37 cellular contexts compared by ENCODE assay signal in the genomic region with DNA sequence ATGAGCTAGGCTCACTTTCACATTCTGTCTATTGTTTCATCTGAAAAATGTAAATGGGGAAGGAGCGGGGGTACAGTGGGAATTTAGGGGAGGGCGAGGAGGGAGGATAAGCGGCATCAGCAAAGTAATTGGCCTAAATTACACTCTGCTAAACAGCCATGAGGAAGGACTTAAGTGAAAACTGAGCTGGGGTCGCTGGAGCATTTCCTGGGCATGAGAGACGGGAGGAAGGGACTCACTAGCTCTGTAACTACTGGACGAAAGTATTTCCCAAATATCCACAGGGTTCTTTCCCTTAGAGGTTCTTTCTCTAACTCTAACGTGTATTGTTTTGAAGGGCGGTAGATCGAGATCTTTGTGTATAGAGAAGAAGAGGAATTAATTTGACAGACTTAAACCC.
"Had no signal": no experiment of that assay in that cellular context is flagged by ENCODE, and none has a peak within 500 bp of the region (broad histone marks: within the 10 kb centered on the region; RNA-seq: fewer than 3 reads in every experiment).

No MANE protein-coding gene starts in this region.

- H3K4me3 ChIP-seq: adrenal gland, breast epithelium, cardiac muscle cell, colonic mucosa, esophagus squamous epithelium, gastroesophageal sphincter had no signal

- H3K4me3 Mint-ChIP-seq: activated CD4-positive, alpha-beta memory T cell treated with anti-CD3 and anti-CD28 coated beads for 36 hours; activated CD4-positive, alpha-beta T cell treated with anti-CD3 and anti-CD28 coated beads for 36 hours; activated CD4-positive, alpha-beta T cell treated with anti-CD3 and anti-CD28 coated beads, Interleukin-2, amount 10 ng/mL, durations not matched to agents 24 days and 14 days; activated CD8-positive, alpha-beta memory T cell treated with anti-CD3 and anti-CD28 coated beads, Interleukin-2, amount 10 ng/mL, durations not matched to agents 7 days and 5 days; activated CD8-positive, alpha-beta T cell treated with anti-CD3 and anti-CD28 coated beads, Interleukin-2, amount 10 ng/mL, durations not matched to agents 7 days and 5 days; activated naive CD4-positive, alpha-beta T cell treated with anti-CD3 and anti-CD28 coated beads for 36 hours; activated naive CD4-positive, alpha-beta T cell treated with anti-CD3 and anti-CD28 coated beads, Interleukin-2, amount 50 U/mL, for 24 hours; activated naive CD8-positive, alpha-beta T cell treated with anti-CD3 and anti-CD28 coated beads for 36 hours; activated naive CD8-positive, alpha-beta T cell treated with anti-CD3 and anti-CD28 coated beads, Interleukin-2, amount 50 U/mL, for 24 hours; activated T-helper 1 cell treated with anti-CD3 and anti-CD28 coated beads, Interleukin-12 subunit alpha, Interleukin-12 subunit beta, Interleukin-2, Interleukin-4 antibody, amounts not matched to agents 30 ng/mL and 10 ng/mL and 1 ng/mL, durations not matched to agents 14 hours and 24 hours and 36 hours; brain; T-helper 17 cell; T-helper 2 cell treated with Interferon-gamma antibody and Interleukin-4, amounts not matched to agents 5 μg/mL and 100 μg/mL, for 36 hours had no signal

- H3K27ac Mint-ChIP-seq: activated CD4-positive, alpha-beta memory T cell treated with anti-CD3 and anti-CD28 coated beads for 36 hours; activated CD4-positive, alpha-beta T cell treated with anti-CD3 and anti-CD28 coated beads for 36 hours; activated CD4-positive, alpha-beta T cell treated with anti-CD3 and anti-CD28 coated beads, Interleukin-2, amount 10 ng/mL, durations not matched to agents 24 days and 14 days; activated CD8-positive, alpha-beta memory T cell treated with anti-CD3 and anti-CD28 coated beads, Interleukin-2, amount 10 ng/mL, durations not matched to agents 7 days and 5 days; activated CD8-positive, alpha-beta T cell treated with anti-CD3 and anti-CD28 coated beads, Interleukin-2, amount 10 ng/mL, durations not matched to agents 7 days and 5 days; activated naive CD4-positive, alpha-beta T cell treated with anti-CD3 and anti-CD28 coated beads for 36 hours; activated naive CD4-positive, alpha-beta T cell treated with anti-CD3 and anti-CD28 coated beads, Interleukin-2, amount 50 U/mL, for 24 hours; activated naive CD8-positive, alpha-beta T cell treated with anti-CD3 and anti-CD28 coated beads for 36 hours; activated naive CD8-positive, alpha-beta T cell treated with anti-CD3 and anti-CD28 coated beads, Interleukin-2, amount 50 U/mL, for 24 hours; activated T-helper 1 cell treated with anti-CD3 and anti-CD28 coated beads, Interleukin-12 subunit alpha, Interleukin-12 subunit beta, Interleukin-2, Interleukin-4 antibody, amounts not matched to agents 30 ng/mL and 10 ng/mL and 1 ng/mL, durations not matched to agents 14 hours and 24 hours and 36 hours; activated T-helper 2 cell treated with anti-CD3 and anti-CD28 coated beads, Interferon-gamma antibody, Interleukin-2, Interleukin-4, amounts not matched to agents 10 μg/mL and 5 μg/mL and 100 μg/mL, durations not matched to agents 14 hours and 24 hours and 36 hours; brain; T-helper 17 cell; T-helper 2 cell treated with Interferon-gamma antibody and Interleukin-4, amounts not matched to agents 5 μg/mL and 100 μg/mL, for 36 hours had no signal

- H3K27me3 Mint-ChIP-seq: activated CD4-positive, alpha-beta memory T cell treated with anti-CD3 and anti-CD28 coated beads for 36 hours; activated CD4-positive, alpha-beta T cell treated with anti-CD3 and anti-CD28 coated beads for 36 hours; activated CD4-positive, alpha-beta T cell treated with anti-CD3 and anti-CD28 coated beads, Interleukin-2, amount 10 ng/mL, durations not matched to agents 24 days and 14 days; activated CD8-positive, alpha-beta memory T cell treated with anti-CD3 and anti-CD28 coated beads, Interleukin-2, amount 10 ng/mL, durations not matched to agents 7 days and 5 days; activated naive CD4-positive, alpha-beta T cell treated with anti-CD3 and anti-CD28 coated beads, Interleukin-2, amount 50 U/mL, for 24 hours; activated naive CD8-positive, alpha-beta T cell treated with anti-CD3 and anti-CD28 coated beads for 36 hours; activated naive CD8-positive, alpha-beta T cell treated with anti-CD3 and anti-CD28 coated beads, Interleukin-2, amount 50 U/mL, for 24 hours; T-helper 17 cell had no signal

- H3K27ac ChIP-seq: adrenal gland, breast epithelium, cardiac muscle cell, colonic mucosa, epithelial cell of prostate, esophagus squamous epithelium, gastroesophageal sphincter, WERI-Rb-1 had no signal

- H3K9me3 ChIP-seq: adrenal gland, breast epithelium, colonic mucosa, esophagus squamous epithelium, gastroesophageal sphincter had no signal

- H3K36me3 Mint-ChIP-seq: activated CD4-positive, alpha-beta memory T cell treated with anti-CD3 and anti-CD28 coated beads for 36 hours; activated CD8-positive, alpha-beta memory T cell treated with anti-CD3 and anti-CD28 coated beads, Interleukin-2, amount 10 ng/mL, durations not matched to agents 7 days and 5 days; activated naive CD4-positive, alpha-beta T cell treated with anti-CD3 and anti-CD28 coated beads, Interleukin-2, amount 50 U/mL, for 24 hours; activated naive CD8-positive, alpha-beta T cell treated with anti-CD3 and anti-CD28 coated beads for 36 hours; brain had no signal

- H3K36me3 ChIP-seq: adrenal gland, breast epithelium, cardiac muscle cell, colonic mucosa, esophagus squamous epithelium, gastroesophageal sphincter, WERI-Rb-1 had no signal

- H3K9me3 Mint-ChIP-seq: activated CD4-positive, alpha-beta memory T cell treated with anti-CD3 and anti-CD28 coated beads for 36 hours; activated CD4-positive, alpha-beta T cell treated with anti-CD3 and anti-CD28 coated beads, Interleukin-2, amount 10 ng/mL, durations not matched to agents 24 days and 14 days; activated naive CD4-positive, alpha-beta T cell treated with anti-CD3 and anti-CD28 coated beads for 36 hours; activated naive CD4-positive, alpha-beta T cell treated with anti-CD3 and anti-CD28 coated beads, Interleukin-2, amount 50 U/mL, for 24 hours; activated naive CD8-positive, alpha-beta T cell treated with anti-CD3 and anti-CD28 coated beads for 36 hours; activated naive CD8-positive, alpha-beta T cell treated with anti-CD3 and anti-CD28 coated beads, Interleukin-2, amount 50 U/mL, for 24 hours; activated T-helper 1 cell treated with anti-CD3 and anti-CD28 coated beads, Interleukin-12 subunit alpha, Interleukin-12 subunit beta, Interleukin-2, Interleukin-4 antibody, amounts not matched to agents 30 ng/mL and 10 ng/mL and 1 ng/mL, durations not matched to agents 14 hours and 24 hours and 36 hours; activated T-helper 2 cell treated with anti-CD3 and anti-CD28 coated beads, Interferon-gamma antibody, Interleukin-2, Interleukin-4, amounts not matched to agents 10 μg/mL and 5 μg/mL and 100 μg/mL, durations not matched to agents 14 hours and 24 hours and 36 hours; brain; T-helper 2 cell treated with Interferon-gamma antibody and Interleukin-4, amounts not matched to agents 5 μg/mL and 100 μg/mL, for 36 hours had no signal

- H3K4me1 Mint-ChIP-seq: activated CD4-positive, alpha-beta T cell treated with anti-CD3 and anti-CD28 coated beads for 36 hours; activated CD4-positive, alpha-beta T cell treated with anti-CD3 and anti-CD28 coated beads, Interleukin-2, amount 10 ng/mL, durations not matched to agents 24 days and 14 days; activated CD8-positive, alpha-beta memory T cell treated with anti-CD3 and anti-CD28 coated beads, Interleukin-2, amount 10 ng/mL, durations not matched to agents 7 days and 5 days; activated naive CD4-positive, alpha-beta T cell treated with anti-CD3 and anti-CD28 coated beads, Interleukin-2, amount 50 U/mL, for 24 hours; activated naive CD8-positive, alpha-beta T cell treated with anti-CD3 and anti-CD28 coated beads for 36 hours; activated naive CD8-positive, alpha-beta T cell treated with anti-CD3 and anti-CD28 coated beads, Interleukin-2, amount 50 U/mL, for 24 hours; T-helper 17 cell had no signal

- H3K27me3 ChIP-seq: adrenal gland, cardiac muscle cell, colonic mucosa, esophagus squamous epithelium had no signal

- H3K4me1 ChIP-seq: adrenal gland, breast epithelium, colonic mucosa, gastroesophageal sphincter had no signal

- ATAC-seq: activated CD4-positive, alpha-beta T cell treated with anti-CD3 and anti-CD28 coated beads for 36 hours; activated CD8-positive, alpha-beta memory T cell treated with anti-CD3 and anti-CD28 coated beads, Interleukin-2, amount 10 ng/mL, durations not matched to agents 7 days and 5 days; activated CD8-positive, alpha-beta T cell treated with anti-CD3 and anti-CD28 coated beads, Interleukin-2, amount 10 ng/mL, durations not matched to agents 7 days and 5 days; activated naive CD8-positive, alpha-beta T cell treated with anti-CD3 and anti-CD28 coated beads, Interleukin-2, amount 50 U/mL, for 24 hours; gastroesophageal sphincter; T-helper 17 cell had no signal

- DNase-seq: activated CD4-positive, alpha-beta memory T cell treated with anti-CD3 and anti-CD28 coated beads for 36 hours; activated CD4-positive, alpha-beta T cell treated with anti-CD3 and anti-CD28 coated beads for 36 hours; activated CD4-positive, alpha-beta T cell treated with anti-CD3 and anti-CD28 coated beads, Interleukin-2, amount 10 ng/mL, durations not matched to agents 24 days and 14 days; activated CD4-positive, CD25-positive, alpha-beta regulatory T cell; activated CD4-positive, CD25-positive, alpha-beta regulatory T cell treated with anti-CD3 and anti-CD28 coated beads, Interleukin-2, amount 50 U/mL, for 72 hours; activated CD8-positive, alpha-beta memory T cell treated with anti-CD3 and anti-CD28 coated beads, Interleukin-2, amount 10 ng/mL, durations not matched to agents 7 days and 5 days; activated CD8-positive, alpha-beta memory T cell treated with anti-CD3 and anti-CD28 coated beads, Interleukin-2, amount 50 U/mL, for 4 hours; activated CD8-positive, alpha-beta T cell treated with anti-CD3 and anti-CD28 coated beads, Interleukin-2, amount 10 ng/mL, durations not matched to agents 7 days and 5 days; activated effector memory CD4-positive, alpha-beta T cell treated with anti-CD3 and anti-CD28 coated beads, Interleukin-2, amount 50 U/mL, for 16 hours; activated naive CD4-positive, alpha-beta T cell treated with anti-CD3 and anti-CD28 coated beads for 36 hours; activated naive CD8-positive, alpha-beta T cell treated with anti-CD3 and anti-CD28 coated beads for 36 hours; activated naive CD8-positive, alpha-beta T cell treated with anti-CD3 and anti-CD28 coated beads, Interleukin-2, amount 50 U/mL, for 24 hours; activated T-cell treated with anti-CD3 and anti-CD28 coated beads, Interleukin-2, amount 50 U/mL, for 1 hour; activated T-cell treated with anti-CD3 and anti-CD28 coated beads, Interleukin-2, amount 50 U/mL, for 48 hours; adrenal gland; amygdala; aorta; central memory CD4-positive, alpha-beta T cell; cerebellar nuclear complex; colonic mucosa; effector CD8-positive, alpha-beta T cell; esophagus squamous epithelium; foreskin melanocyte; head of caudate nucleus; T-helper 1 cell; T-helper 17 cell; T1000; WERI-Rb-1 had no signal
